In the genomic region with DNA sequence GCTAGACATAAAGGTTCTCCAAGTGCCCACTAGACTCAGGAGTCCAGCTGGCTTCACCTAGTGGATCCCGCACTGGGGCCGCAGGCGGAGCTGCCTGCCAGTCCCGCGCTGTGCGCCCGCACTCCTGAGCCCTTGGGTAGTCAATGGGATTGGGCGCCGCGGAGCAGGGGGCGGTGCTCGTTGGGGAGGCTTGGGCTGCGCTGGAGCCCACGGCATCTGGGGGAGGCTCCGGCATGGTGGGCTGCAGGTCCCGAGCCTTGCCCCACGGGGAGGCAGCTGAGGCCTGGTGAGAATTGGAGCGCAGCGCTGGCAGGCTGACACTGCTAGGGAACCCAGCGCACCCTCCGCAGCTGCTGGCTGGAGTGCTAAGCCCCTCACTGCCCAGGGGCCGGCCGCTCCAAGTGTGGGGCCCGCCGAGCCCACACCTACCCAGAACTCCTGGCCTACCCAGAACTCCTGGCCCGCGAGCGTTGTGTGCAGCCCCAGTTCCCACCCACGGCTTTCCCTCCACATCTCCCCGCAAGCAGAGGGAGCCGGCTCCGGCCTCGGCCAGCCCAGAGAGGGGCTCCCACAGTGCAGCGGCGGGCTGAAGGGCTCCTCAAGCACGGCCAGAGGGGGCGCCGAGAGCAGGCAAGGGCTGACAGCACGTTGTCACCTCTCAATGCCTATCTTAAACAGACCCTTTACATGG, we compare ENCODE assay signal across 22 cellular contexts.
"Had no signal": no experiment of that assay in that cellular context is flagged by ENCODE, and none has a peak within 500 bp of the region (broad histone marks: within the 10 kb centered on the region; RNA-seq: fewer than 3 reads in every experiment).

No MANE protein-coding gene starts in this region.

- H3K27me3 ChIP-seq: esophagus muscularis mucosa, foreskin keratinocyte, gastroesophageal sphincter, heart left ventricle, hepatocyte, left lung had no signal

- H3K27ac ChIP-seq: coronary artery, esophagus muscularis mucosa, foreskin keratinocyte, gastroesophageal sphincter, hepatocyte, left lung had no signal

- H3K4me2 ChIP-seq: hepatocyte had no signal

- H3K79me2 ChIP-seq: hepatocyte had no signal

- H3K27ac Mint-ChIP-seq: dendritic cell treated with granulocyte-macrophage colony-stimulating factor and Interleukin-4, amounts not matched to agents 40 ng/mL and 50 ng/mL, for 4 days; effector memory CD8-positive, alpha-beta T cell; memory B cell had no signal

- H3K36me3 ChIP-seq: esophagus muscularis mucosa, gastroesophageal sphincter, heart left ventricle, left lung had no signal

- FAIRE-seq: colon, endothelial cell of umbilical vein, frontal cortex, islet of Langerhans, keratinocyte had no signal

- H3K27me3 Mint-ChIP-seq: memory B cell had no signal

- H3K4me3 Mint-ChIP-seq: dendritic cell treated with granulocyte-macrophage colony-stimulating factor and Interleukin-4, amounts not matched to agents 40 ng/mL and 50 ng/mL, for 4 days; effector memory CD8-positive, alpha-beta T cell; memory B cell had no signal

- ATAC-seq: effector memory CD8-positive, alpha-beta T cell; gastroesophageal sphincter; left cardiac atrium had no signal

- H3K36me3 Mint-ChIP-seq: memory B cell had no signal

- DNase-seq: effector CD8-positive, alpha-beta T cell; effector memory CD8-positive, alpha-beta T cell; foreskin keratinocyte; heart left ventricle; hypothalamus; left cardiac atrium; mammary epithelial cell; mesendoderm; midbrain had no signal

- H3K9me3 Mint-ChIP-seq: dendritic cell treated with granulocyte-macrophage colony-stimulating factor and Interleukin-4, amounts not matched to agents 40 ng/mL and 50 ng/mL, for 4 days; effector memory CD8-positive, alpha-beta T cell; memory B cell had no signal

- H3K4me1 ChIP-seq: foreskin keratinocyte, gastroesophageal sphincter, left lung had no signal

- H3K4me3 ChIP-seq: coronary artery, esophagus muscularis mucosa, gastroesophageal sphincter, heart left ventricle, hepatocyte, left lung, lung had no signal

- H3K9me3 ChIP-seq: esophagus muscularis mucosa, gastroesophageal sphincter, heart left ventricle had no signal

- H2AFZ ChIP-seq: hepatocyte had no signal
